ENCODE assay signal across 8 cellular contexts in the genomic region with DNA sequence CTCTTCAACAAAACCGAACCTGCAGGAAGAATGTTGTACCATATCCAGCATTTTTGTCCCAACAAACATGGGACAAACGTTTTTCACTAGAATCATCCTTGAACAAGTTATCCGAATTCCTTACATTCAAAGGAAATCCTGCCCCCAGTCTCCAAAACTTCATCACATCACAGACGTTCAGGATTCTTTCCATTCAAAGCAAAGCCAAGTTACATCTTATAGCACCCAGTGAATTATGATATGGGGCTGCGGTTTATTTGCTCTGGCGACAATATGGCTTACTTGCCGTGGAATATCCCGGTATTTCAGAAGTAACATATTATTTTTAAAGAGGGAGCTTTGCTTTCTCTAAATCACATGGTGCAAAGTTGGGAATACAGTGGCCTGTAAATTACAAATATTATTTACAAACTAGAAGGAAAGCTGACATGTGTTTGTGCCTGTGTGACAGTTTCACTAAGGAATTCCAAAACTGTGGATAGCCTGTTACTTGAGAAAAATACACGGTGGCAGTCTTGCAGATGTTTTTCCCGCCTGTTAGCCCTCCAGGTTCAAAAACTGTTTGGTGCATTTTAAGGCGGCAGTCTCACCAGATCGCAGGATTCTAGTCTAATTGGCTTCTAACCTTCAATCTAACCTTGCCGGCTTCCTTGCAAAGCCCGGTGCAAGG. TPM values are rescaled to one million over a fixed set of nuclear protein-coding genes. Genes with fewer than 3 reads are reported as not detected.
DNase-seq lines count a peak whose midpoint lies in the region; ATAC-seq and TF ChIP-seq lines count a peak whose summit lies in the region.

No MANE protein-coding gene starts in this region.

- H3K4me3 ChIP-seq in AG09309 (ENCODE audit: control insufficient read depth, low read depth, low read length): peak overlapping the region; percentile 73
- H3K4me3 ChIP-seq in KMS-11 (IDR thresholded peaks at IDR 0.05; ENCODE audit: insufficient read depth, low read depth, low read length): peak overlapping the region; percentile 46
- H3K4me3 ChIP-seq in choroid plexus epithelial cell (ENCODE audit: low read depth, low read length): peak overlapping the region; percentile 90
- H3K4me3 ChIP-seq in naive thymus-derived CD4-positive, alpha-beta T cell (ENCODE audit: low read length): peak overlapping the region; percentile 77

- H3K27me3 ChIP-seq in KMS-11 (ENCODE audit: insufficient read depth, low read depth): no peaks in the 10 kb centered on the region
- no peaks in the 10 kb centered on the region for H3K27me3 ChIP-seq in naive thymus-derived CD4-positive, alpha-beta T cell (ENCODE audit: control insufficient read depth in 2 of 2, insufficient read depth in 2 of 2, low read length in 2 of 2)

- ATAC-seq in naive thymus-derived CD4-positive, alpha-beta T cell: no peak
- ATAC-seq in HG03432 (IDR thresholded peaks at IDR 0.05; ENCODE audit: unreplicated experiment): no peak

- no peaks in the 10 kb centered on the region for H3K9me3 Mint-ChIP-seq in naive thymus-derived CD4-positive, alpha-beta T cell

- intact Hi-C loops in naive thymus-derived CD4-positive, alpha-beta T cell (cut with micrococcal nuclease): loop anchor here (1.0 to 5.0 kb wide), 16 partner anchors 9 to 1721 kb away; a partner anchor contains a TSS

- POLR2A ChIA-PET in naive thymus-derived CD4-positive, alpha-beta T cell (lab: Charles Lee): interaction anchor here (0.7 to 11.1 kb wide), 23 partner anchors 11 to 176 kb away, joined by 3 to 229 read pairs (median 15); no protein-coding TSS in a partner anchor

- H3K36me3 ChIP-seq in KMS-11 (ENCODE audit: insufficient read depth): no peaks in the 10 kb centered on the region; the same call in 1 of the 2 replicates
- H3K36me3 ChIP-seq in naive thymus-derived CD4-positive, alpha-beta T cell (ENCODE audit: control insufficient read depth in 2 of 3, insufficient read depth in 3 of 3, low read length in 3 of 3): peaks cover 0 to 12% (median 2%) of the 10 kb centered on the region in 3 experiments

- no peak for DNase-seq in AG09309 (ENCODE audit: low read depth)
- DNase-seq in choroid plexus epithelial cell (ENCODE audit: low read depth): peak; percentile 33
- no peak for DNase-seq in naive thymus-derived CD4-positive, alpha-beta T cell
- no peak for DNase-seq in OCI-M2 (lab: John Stamatoyannopoulos, UW; ENCODE audit: unreplicated experiment)
- DNase-seq in pons (ENCODE audit: low spot score): no peak
- DNase-seq in NCI-H524 (lab: John Stamatoyannopoulos, UW): no peak

- CTCF ChIA-PET in naive thymus-derived CD4-positive, alpha-beta T cell (lab: Charles Lee): interaction anchor here (0.7 to 2.7 kb wide), 8 partner anchors 10 to 84 kb away, joined by 3 to 16 read pairs (median 7); no protein-coding TSS in a partner anchor

- H3K4me1 ChIP-seq in KMS-11 (ENCODE audit: low read depth, poor library complexity, severe bottlenecking): peaks cover 41% of the 10 kb centered on the region
- H3K4me1 ChIP-seq in naive thymus-derived CD4-positive, alpha-beta T cell (ENCODE audit: control insufficient read depth in 2 of 2, insufficient read depth in 2 of 2, low read length in 2 of 2): peaks cover 42 to 43% of the 10 kb centered on the region in 2 donors

- H2AFZ ChIP-seq in KMS-11 (ENCODE audit: low read depth): peak overlapping the region; percentile 32; the same call in 1 of the 2 replicates

- peak overlapping the region; percentile 99 for H3K4me2 ChIP-seq in KMS-11

- peaks cover 3 to 38% (median 26%) of the 10 kb centered on the region in 5 donors for H3K36me3 Mint-ChIP-seq in naive thymus-derived CD4-positive, alpha-beta T cell

- peaks cover 51 to 69% (median 66%) of the 10 kb centered on the region in 7 donors for H3K4me1 Mint-ChIP-seq in naive thymus-derived CD4-positive, alpha-beta T cell

- 0 out of 2 replicates have a peak, but pooled peaks cover under 1% of the 10 kb centered on the region for H4K20me1 ChIP-seq in KMS-11 (ENCODE audit: insufficient read depth)

- peak overlapping the region; percentile 99 for H3K9ac ChIP-seq in KMS-11

- H3K27ac ChIP-seq in KMS-11: peak overlapping the region; percentile 99
- peak overlapping the region; percentile 99 for H3K27ac ChIP-seq in naive thymus-derived CD4-positive, alpha-beta T cell (ENCODE audit: low read depth, low read length)

- no peaks in the 10 kb centered on the region for H3K27me3 Mint-ChIP-seq in naive thymus-derived CD4-positive, alpha-beta T cell

- H3K9me3 ChIP-seq in naive thymus-derived CD4-positive, alpha-beta T cell (ENCODE audit: control insufficient read depth in 2 of 3, low read length in 3 of 3): no peaks in the 10 kb centered on the region

- TF ChIP-seq CTCF in AG09309 (IDR thresholded peaks at IDR 0.05; ENCODE audit: control insufficient read depth, insufficient read depth, low read depth, low read length, missing control alignments) (no peak), KMS-11 (conservative IDR thresholded peaks at IDR 0.05; ENCODE audit: low read depth, low read length) (no peak), choroid plexus epithelial cell (conservative IDR thresholded peaks at IDR 0.05; ENCODE audit: low read depth, low read length) (no peak)

- H3K27ac Mint-ChIP-seq in naive thymus-derived CD4-positive, alpha-beta T cell: peak overlapping the region; percentile 82 to 98 (median 95)

- peaks cover 97% of the 10 kb centered on the region for H3K79me2 ChIP-seq in KMS-11 (ENCODE audit: insufficient read depth, low read depth)

- H3K4me3 Mint-ChIP-seq in naive thymus-derived CD4-positive, alpha-beta T cell: peak overlapping the region; percentile 78 to 100 (median 94)

RNA-seq across cellular contexts. Expression of a gene that starts 0.8 kb away (rescaled TPM):
- total RNA-seq in naive thymus-derived CD4-positive, alpha-beta T cell: 100 to 1,000 TPM; 459 to 675 (median 508) TPM
- 100 to 1,000 TPM; 371 to 389 TPM for polyA plus RNA-seq in naive thymus-derived CD4-positive, alpha-beta T cell
